18 cellular contexts compared by ENCODE assay signal in genomic region chr17:80851277-80851925, GRCh38.
DNase-seq lines count a peak whose midpoint lies in the region; ATAC-seq and TF ChIP-seq lines count a peak whose summit lies in the region.
"Had no signal": no experiment of that assay in that cellular context is flagged by ENCODE, and none has a peak within 500 bp of the region (broad histone marks: within the 10 kb centered on the region; RNA-seq: fewer than 3 reads in every experiment).

No MANE protein-coding gene starts in this region.

- 77 to 87% (median 84%) methylated on average over 17 of the region's 17 CpGs for WGBS in psoas muscle, 3 donors

- no peak for ATAC-seq in activated T-cell treated with anti-CD3 and anti-CD28 coated beads, Interleukin-2, amount 50 U/mL, for 4 hours
- ATAC-seq in psoas muscle, result no peak
- ATAC-seq in GM19452 (IDR thresholded peaks at IDR 0.05; ENCODE audit: unreplicated experiment), result no peak
- ATAC-seq: gastroesophageal sphincter, right cardiac atrium had no signal

- H3K36me3 ChIP-seq in psoas muscle (ENCODE audit: insufficient read depth in 1 of 2, low read depth in 1 of 2), result peaks cover 0 to 15% of the 10 kb centered on the region in 2 donors

- peaks cover 70% of the 10 kb centered on the region for H3K4me1 Mint-ChIP-seq in activated T-cell treated with anti-CD3 and anti-CD28 coated beads, Interleukin-2, amount 50 U/mL, for 24 hours (ENCODE audit: low read depth)
- peaks cover 63% of the 10 kb centered on the region for H3K4me1 Mint-ChIP-seq in activated T-cell treated with anti-CD3 and anti-CD28 coated beads, Interleukin-2, amount 50 U/mL, for 4 hours (ENCODE audit: low read depth)
- H3K4me1 Mint-ChIP-seq in chondrocyte (ENCODE audit: low read depth), result peaks cover 26% of the 10 kb centered on the region

- H3K4me3 Mint-ChIP-seq in activated T-cell treated with anti-CD3 and anti-CD28 coated beads, Interleukin-2, amount 50 U/mL, for 24 hours, result no peak overlapping the region
- no peak overlapping the region for H3K4me3 Mint-ChIP-seq in activated T-cell treated with anti-CD3 and anti-CD28 coated beads, Interleukin-2, amount 50 U/mL, for 4 hours
- H3K4me3 Mint-ChIP-seq in chondrocyte (ENCODE audit: unreplicated experiment), result no peak overlapping the region
- H3K4me3 Mint-ChIP-seq: memory B cell had no signal

- no peak overlapping the region for H3K4me3 ChIP-seq in psoas muscle
- H3K4me3 ChIP-seq: gastroesophageal sphincter had no signal

- H3K27ac Mint-ChIP-seq in activated T-cell treated with anti-CD3 and anti-CD28 coated beads, Interleukin-2, amount 50 U/mL, for 24 hours, result peak overlapping the region; percentile 20
- H3K27ac Mint-ChIP-seq in chondrocyte (ENCODE audit: unreplicated experiment), result no peak overlapping the region
- H3K27ac Mint-ChIP-seq: memory B cell had no signal

- H3K9me3 ChIP-seq in psoas muscle, result no peaks in the 10 kb centered on the region
- H3K9me3 ChIP-seq: gastroesophageal sphincter had no signal

- H3K27ac ChIP-seq in psoas muscle, result peak overlapping the region; percentile 30
- H3K27ac ChIP-seq: gastroesophageal sphincter had no signal

- TF ChIP-seq CTCF in chondrocyte (IDR thresholded peaks at IDR 0.05) (no peak), psoas muscle (IDR thresholded peaks at IDR 0.05) (no peak)

- H3K27me3 Mint-ChIP-seq in activated T-cell treated with anti-CD3 and anti-CD28 coated beads, Interleukin-2, amount 50 U/mL, for 24 hours, result no peaks in the 10 kb centered on the region
- no peaks in the 10 kb centered on the region for H3K27me3 Mint-ChIP-seq in activated T-cell treated with anti-CD3 and anti-CD28 coated beads, Interleukin-2, amount 50 U/mL, for 4 hours (ENCODE audit: low read depth)
- H3K27me3 Mint-ChIP-seq in chondrocyte (ENCODE audit: low read depth), result no peaks in the 10 kb centered on the region
- H3K27me3 Mint-ChIP-seq: memory B cell had no signal

- H3K4me1 ChIP-seq in psoas muscle, result peaks cover 26% of the 10 kb centered on the region
- H3K4me1 ChIP-seq: gastroesophageal sphincter had no signal

- H3K36me3 Mint-ChIP-seq in activated T-cell treated with anti-CD3 and anti-CD28 coated beads, Interleukin-2, amount 50 U/mL, for 24 hours (ENCODE audit: low read depth), result peaks cover 86% of the 10 kb centered on the region
- H3K36me3 Mint-ChIP-seq in activated T-cell treated with anti-CD3 and anti-CD28 coated beads, Interleukin-2, amount 50 U/mL, for 4 hours (ENCODE audit: insufficient read depth), result peaks cover 38% of the 10 kb centered on the region
- peaks cover 10% of the 10 kb centered on the region for H3K36me3 Mint-ChIP-seq in chondrocyte (ENCODE audit: low read depth)

- intact Hi-C loops in psoas muscle (cut with DNase I), result no loop called here

- DNase-seq in activated T-cell treated with anti-CD3 and anti-CD28 coated beads, Interleukin-2, amount 50 U/mL, for 24 hours, result no peak
- DNase-seq in activated T-cell treated with anti-CD3 and anti-CD28 coated beads, Interleukin-2, amount 50 U/mL, for 4 hours, result no peak
- DNase-seq in NCI-H69 (lab: John Stamatoyannopoulos, UW) (peak; percentile 29), chondrocyte (ENCODE audit: low spot score) (peak; percentile 60), psoas muscle (peak in 1 of 2 donors; percentile 45), NCI-H2029 (lab: John Stamatoyannopoulos, UW) (no peak), NCI-H345 treated with DMSO at 0.1 percent for 48 hours (lab: John Stamatoyannopoulos, UW; ENCODE audit: unreplicated experiment) (no peak)
- DNase-seq: activated CD4-positive, alpha-beta T cell treated with anti-CD3 and anti-CD28 coated beads, Interleukin-2, amount 50 U/mL, for 48 hours; anterior cingulate cortex; central memory CD4-positive, alpha-beta T cell; GDM1; kidney glomerular epithelial cell; OCI-M1 had no signal

- H3K27me3 ChIP-seq in psoas muscle (ENCODE audit: insufficient read depth in 3 of 3, low read length in 2 of 3), result no peaks in the 10 kb centered on the region
- H3K27me3 ChIP-seq: gastroesophageal sphincter had no signal

- H3K9me3 Mint-ChIP-seq in activated T-cell treated with anti-CD3 and anti-CD28 coated beads, Interleukin-2, amount 50 U/mL, for 24 hours, result no peaks in the 10 kb centered on the region
- H3K9me3 Mint-ChIP-seq in activated T-cell treated with anti-CD3 and anti-CD28 coated beads, Interleukin-2, amount 50 U/mL, for 4 hours, result no peaks in the 10 kb centered on the region
- no peaks in the 10 kb centered on the region for H3K9me3 Mint-ChIP-seq in chondrocyte (ENCODE audit: low read depth)
- H3K9me3 Mint-ChIP-seq: activated T-helper 1 cell treated with anti-CD3 and anti-CD28 coated beads, Interleukin-12 subunit alpha, Interleukin-12 subunit beta, Interleukin-2, Interleukin-4 antibody, amounts not matched to agents 30 ng/mL and 10 ng/mL and 1 ng/mL, durations not matched to agents 14 hours and 24 hours and 36 hours; memory B cell had no signal

Comparison
In these comparisons a context has a peak if more than half of its experiments do, and no peak if none do; other contexts are left out.
1. DNase-seq: peak in NCI-H69 (single experiment) and chondrocyte (single experiment); none in activated T-cell treated with anti-CD3 and anti-CD28 coated beads, Interleukin-2, amount 50 U/mL, for 24 hours (single experiment), activated T-cell treated with anti-CD3 and anti-CD28 coated beads, Interleukin-2, amount 50 U/mL, for 4 hours (single experiment), NCI-H2029 (single experiment) and NCI-H345 treated with DMSO at 0.1 percent for 48 hours (single experiment).